In genomic region chr3:197407526-197407925, GRCh38 we compare ENCODE assay signal across 16 cellular contexts.
DNase-seq lines count a peak whose midpoint lies in the region; ATAC-seq and TF ChIP-seq lines count a peak whose summit lies in the region.
"Had no signal": no experiment of that assay in that cellular context is flagged by ENCODE, and none has a peak within 500 bp of the region (broad histone marks: within the 10 kb centered on the region; RNA-seq: fewer than 3 reads in every experiment).

No MANE protein-coding gene starts in this region.

- peak overlapping the region; percentile 97 for H3K27ac Mint-ChIP-seq in nephron progenitor cell
- H3K27ac Mint-ChIP-seq: CD4-positive, CD25-positive, alpha-beta regulatory T cell had no signal

- peaks cover 38% of the 10 kb centered on the region for H3K9me3 Mint-ChIP-seq in nephron progenitor cell

- no peak overlapping the region for H3K4me3 ChIP-seq in upper lobe of right lung
- H3K4me3 ChIP-seq: A549, BLaER1, GM12878, GM23248 had no signal

- H3K4me1 ChIP-seq in upper lobe of right lung = peaks cover 9% of the 10 kb centered on the region
- H3K4me1 ChIP-seq: A549 had no signal

- TF ChIP-seq CTCF in nephron progenitor cell (IDR thresholded peaks at IDR 0.05) (no peak), upper lobe of right lung (IDR thresholded peaks at IDR 0.05) (no peak)

- peaks cover 44% of the 10 kb centered on the region for H3K4me1 Mint-ChIP-seq in nephron progenitor cell
- H3K4me1 Mint-ChIP-seq: CD4-positive, CD25-positive, alpha-beta regulatory T cell had no signal

- H3K27me3 Mint-ChIP-seq in nephron progenitor cell (ENCODE audit: low read depth, poor library complexity) = no peaks in the 10 kb centered on the region

- H3K36me3 ChIP-seq in upper lobe of right lung = no peaks in the 10 kb centered on the region
- H3K36me3 ChIP-seq: BLaER1 had no signal

- peaks cover 9% of the 10 kb centered on the region for H3K36me3 Mint-ChIP-seq in nephron progenitor cell (ENCODE audit: low read depth)
- H3K36me3 Mint-ChIP-seq: CD4-positive, CD25-positive, alpha-beta regulatory T cell had no signal

- DNase-seq in D341Med (ENCODE audit: low spot score) (peak; percentile 20), cerebellum (ENCODE audit: low spot score) (peak; percentile 1), nephron progenitor cell (no peak), upper lobe of right lung (peak; percentile 35), Ammon's horn (ENCODE audit: low spot score) (no peak), ureter (ENCODE audit: low spot score) (no peak)
- DNase-seq in activated effector memory CD4-positive, alpha-beta T cell treated with Interleukin-2 at 50 U/mL for 16 hours = no peak
- DNase-seq: Calu3; CD4-positive, CD25-positive, alpha-beta regulatory T cell; DMS79; GM23248 had no signal

- peak overlapping the region; percentile 52 for H3K4me3 Mint-ChIP-seq in nephron progenitor cell
- H3K4me3 Mint-ChIP-seq: CD4-positive, CD25-positive, alpha-beta regulatory T cell had no signal

- H3K9me3 ChIP-seq in upper lobe of right lung = no peaks in the 10 kb centered on the region
- H3K9me3 ChIP-seq: A549 had no signal

- ATAC-seq in upper lobe of right lung = no peak
- ATAC-seq: A549, GM12878, HCT116 had no signal

- intact Hi-C loops in upper lobe of right lung (cut with DNase I) = no loop called here

- H3K27me3 ChIP-seq in upper lobe of right lung = no peaks in the 10 kb centered on the region
- H3K27me3 ChIP-seq: BLaER1 had no signal

- no peak overlapping the region for H3K27ac ChIP-seq in upper lobe of right lung
- H3K27ac ChIP-seq: A549, BLaER1, GM23248, HL-60 had no signal

Comparison
In these comparisons a context has a peak if more than half of its experiments do, and no peak if none do; other contexts are left out.
1. DNase-seq: peak in D341Med (single experiment), cerebellum (single experiment) and upper lobe of right lung (single experiment); none in nephron progenitor cell (single experiment), Ammon's horn (single experiment), ureter (single experiment) and activated effector memory CD4-positive, alpha-beta T cell treated with Interleukin-2 at 50 U/mL for 16 hours (single experiment).